Comparison of ENCODE assay signal across 8 cellular contexts in the genomic region with DNA sequence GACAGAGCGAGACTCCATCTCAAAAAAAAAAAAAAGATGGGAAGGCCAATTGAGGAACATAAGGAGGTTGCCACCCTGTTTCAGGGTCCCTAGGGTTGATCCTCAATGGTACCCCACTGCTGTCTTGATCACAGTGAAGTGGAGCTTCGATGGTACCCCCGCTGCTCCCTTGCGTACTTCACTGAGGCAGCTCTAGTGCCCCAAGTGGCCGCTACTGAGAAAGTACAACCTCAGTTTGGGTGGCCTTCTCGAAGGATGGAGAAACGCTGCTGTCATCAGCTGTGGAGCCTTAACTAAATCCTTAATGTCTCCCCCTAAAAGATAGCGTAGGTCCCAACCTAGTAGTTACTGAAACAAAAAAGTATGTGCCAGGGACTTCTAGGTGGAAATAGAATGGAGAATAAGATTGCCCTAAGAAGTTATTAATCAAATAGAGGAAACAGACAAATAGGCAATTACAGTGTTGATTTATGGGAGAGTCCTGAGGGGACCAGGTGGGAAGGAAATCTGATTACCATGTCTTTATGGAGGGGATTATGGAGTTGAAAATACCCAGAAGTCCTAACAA. TPM values are rescaled to one million over a fixed set of nuclear protein-coding genes. Genes with fewer than 3 reads are reported as not detected.
DNase-seq lines count a peak whose midpoint lies in the region; ATAC-seq and TF ChIP-seq lines count a peak whose summit lies in the region.

No MANE protein-coding gene starts in this region.

- no peak overlapping the region for H3K27ac ChIP-seq in lower lobe of right lung

- H3K36me3 ChIP-seq in lower lobe of right lung, result peaks cover 32% of the 10 kb centered on the region

- ATAC-seq in lower lobe of right lung (peak; percentile 40 to 72), GM19351 (IDR thresholded peaks at IDR 0.05; ENCODE audit: unreplicated experiment) (no peak)
- ATAC-seq in stimulated activated memory B cell treated with anti-CD40 and anti-IgM and Interleukin-4, amounts not matched to agents 10 μg/mL and 1 μg/mL and 100 μg/mL, for 72 hours, result peak; percentile 78

- in situ Hi-C loops in KBM-7 (cut with MboI; ENCODE audit: low pct_unique_long_range_greater_than_20kb, low sequenced_read_pairs), result no loop called here

- no peak overlapping the region for H3K4me3 Mint-ChIP-seq in stimulated activated memory B cell treated with anti-CD40 and anti-IgM and Interleukin-4, amounts not matched to agents 10 μg/mL and 1 μg/mL and 100 μg/mL, for 72 hours

- H3K4me1 ChIP-seq in lower lobe of right lung, result peaks cover 14% of the 10 kb centered on the region

- H3K27me3 Mint-ChIP-seq in stimulated activated memory B cell treated with anti-CD40 and anti-IgM and Interleukin-4, amounts not matched to agents 10 μg/mL and 1 μg/mL and 100 μg/mL, for 72 hours, result no peaks in the 10 kb centered on the region

- H3K9me3 Mint-ChIP-seq in stimulated activated memory B cell treated with anti-CD40 and anti-IgM and Interleukin-4, amounts not matched to agents 10 μg/mL and 1 μg/mL and 100 μg/mL, for 72 hours, result no peaks in the 10 kb centered on the region

- H3K27me3 ChIP-seq in lower lobe of right lung (ENCODE audit: low read depth), result no peaks in the 10 kb centered on the region

- intact Hi-C loops in lower lobe of right lung (cut with DNase I), result no loop called here

- DNase-seq in NCI-H1436 (lab: John Stamatoyannopoulos, UW) (peak; percentile 9), NCI-H1436 treated with DMSO at 0.1 percent for 48 hours (lab: John Stamatoyannopoulos, UW) (no peak), KBM-7 (peak; percentile 49), UCSD-AML1 (lab: John Stamatoyannopoulos, UW; ENCODE audit: unreplicated experiment) (peak; percentile 23), cerebellum (ENCODE audit: low spot score) (peak; percentile 69), lower lobe of right lung (no peak)

- H3K4me3 ChIP-seq in lower lobe of right lung, result no peak overlapping the region

- peaks cover 55% of the 10 kb centered on the region for H3K4me1 Mint-ChIP-seq in stimulated activated memory B cell treated with anti-CD40 and anti-IgM and Interleukin-4, amounts not matched to agents 10 μg/mL and 1 μg/mL and 100 μg/mL, for 72 hours

- no peaks in the 10 kb centered on the region for H3K9me3 ChIP-seq in lower lobe of right lung

- no peak overlapping the region for H3K27ac Mint-ChIP-seq in stimulated activated memory B cell treated with anti-CD40 and anti-IgM and Interleukin-4, amounts not matched to agents 10 μg/mL and 1 μg/mL and 100 μg/mL, for 72 hours

- peaks cover 48% of the 10 kb centered on the region for H3K36me3 Mint-ChIP-seq in stimulated activated memory B cell treated with anti-CD40 and anti-IgM and Interleukin-4, amounts not matched to agents 10 μg/mL and 1 μg/mL and 100 μg/mL, for 72 hours

- peak; percentile 60 for TF ChIP-seq CTCF in lower lobe of right lung (IDR thresholded peaks at IDR 0.05)

RNA-seq across cellular contexts. Expression of a gene that starts 6.3 kb away (rescaled TPM):
- total RNA-seq in cerebellum (14.8 TPM), lower lobe of right lung (44.0 TPM)

RNA-seq across cellular contexts. Expression of a gene that starts 6.9 kb away (rescaled TPM):
- total RNA-seq in cerebellum (1.3 TPM), lower lobe of right lung (4.5 TPM)

RNA-seq across cellular contexts. Expression of a gene that starts 39.4 kb away (rescaled TPM):
- total RNA-seq in cerebellum (not detected), lower lobe of right lung (1.5 TPM)

RNA-seq across cellular contexts. Expression of a gene that starts 46.5 kb away (rescaled TPM):
- total RNA-seq in cerebellum, result 172,488 TPM
- total RNA-seq in lower lobe of right lung, result 24,340 TPM

RNA-seq across cellular contexts. Expression of a gene that starts 46.8 kb away (rescaled TPM):
- total RNA-seq in cerebellum (8.9 TPM), lower lobe of right lung (28.9 TPM)

Comparison
In these comparisons a context has a peak if more than half of its experiments do, and no peak if none do; other contexts are left out.
1. DNase-seq: peak in NCI-H1436 (single experiment), KBM-7 (single experiment), UCSD-AML1 (single experiment) and cerebellum (single experiment); none in NCI-H1436 treated with DMSO at 0.1 percent for 48 hours (single experiment) and lower lobe of right lung (single experiment).